Comparison of ENCODE assay signal across 11 cellular contexts in the genomic region with DNA sequence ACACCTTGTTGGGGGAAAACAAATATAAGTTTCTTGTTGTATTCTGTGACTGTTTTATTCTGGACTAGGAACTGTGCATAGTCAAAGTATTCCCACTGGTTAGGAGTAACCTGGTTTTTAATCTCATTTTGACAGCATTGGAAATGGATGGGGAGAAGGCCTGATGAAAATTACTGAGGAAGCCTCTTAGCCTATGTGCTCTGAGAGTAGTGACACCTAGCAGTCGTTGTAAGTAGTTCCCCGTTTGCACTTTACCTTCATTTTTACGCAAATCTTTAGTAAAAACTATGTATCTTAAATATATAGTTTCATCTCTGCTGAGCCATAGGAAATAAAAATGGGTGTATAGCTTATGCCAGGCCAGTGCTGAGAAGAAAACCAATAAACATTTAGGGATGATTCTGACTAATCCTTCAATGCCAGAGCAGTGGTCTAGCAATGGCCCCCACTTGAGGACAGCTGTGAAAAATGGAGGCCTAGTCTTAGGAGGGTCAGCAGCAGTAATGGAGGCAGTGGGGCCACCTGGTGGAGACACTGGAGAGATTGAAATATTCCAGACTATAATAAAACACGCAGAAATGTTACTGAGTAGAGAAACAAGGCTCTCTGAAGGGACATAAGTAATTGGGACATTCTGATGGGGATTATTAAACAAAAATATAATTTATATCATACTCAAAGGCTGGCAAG.
DNase-seq lines count a peak whose midpoint lies in the region; ATAC-seq and TF ChIP-seq lines count a peak whose summit lies in the region.
"Had no signal": no experiment of that assay in that cellular context is flagged by ENCODE, and none has a peak within 500 bp of the region (broad histone marks: within the 10 kb centered on the region; RNA-seq: fewer than 3 reads in every experiment).

No MANE protein-coding gene starts in this region.

- CTCF ChIA-PET in activated CD8-positive, alpha-beta T cell treated with anti-CD3 and anti-CD28 coated beads for 36 hours (lab: Charles Lee) = no interaction called here
- CTCF ChIA-PET in activated CD8-positive, alpha-beta T cell treated with anti-CD3 and anti-CD28 coated beads, Interleukin-2, amount 10 ng/mL, durations not matched to agents 7 days and 5 days (lab: Charles Lee) = no interaction called here

- no peak overlapping the region for H3K27ac Mint-ChIP-seq in activated CD8-positive, alpha-beta T cell treated with anti-CD3 and anti-CD28 coated beads for 36 hours
- H3K27ac Mint-ChIP-seq in activated CD8-positive, alpha-beta T cell treated with anti-CD3 and anti-CD28 coated beads, Interleukin-2, amount 10 ng/mL, durations not matched to agents 7 days and 5 days = no peak overlapping the region

- no peaks in the 10 kb centered on the region for H3F3A ChIP-seq in OCI-LY1 (ENCODE audit: insufficient read depth, low read length)

- no peaks in the 10 kb centered on the region for H4K20me1 ChIP-seq in OCI-LY1 (ENCODE audit: insufficient read depth, low read length)

- H3K4me2 ChIP-seq in OCI-LY1 (ENCODE audit: low read length) = no peak overlapping the region

- intact Hi-C loops in activated CD8-positive, alpha-beta T cell treated with anti-CD3 and anti-CD28 coated beads for 36 hours (cut with micrococcal nuclease) = no loop called here
- intact Hi-C loops in tibial artery (cut with DNase I; ENCODE audit: low total_unique reads) = no loop called here

- ATAC-seq in activated CD8-positive, alpha-beta T cell treated with anti-CD3 and anti-CD28 coated beads for 36 hours = no peak
- no peak for ATAC-seq in activated CD8-positive, alpha-beta T cell treated with anti-CD3 and anti-CD28 coated beads, Interleukin-2, amount 10 ng/mL, durations not matched to agents 7 days and 5 days
- no peak for ATAC-seq in activated T-cell treated with anti-CD3 and anti-CD28 coated beads, Interleukin-2, amount 50 U/mL, for 4 hours

- no peak overlapping the region for H2AFZ ChIP-seq in OCI-LY1 (ENCODE audit: low read length)

- H3K4me1 ChIP-seq in OCI-LY1 (ENCODE audit: insufficient read depth, low read length, severe bottlenecking) = no peaks in the 10 kb centered on the region
- H3K4me1 ChIP-seq in tibial artery = no peaks in the 10 kb centered on the region

- H3K9me3 Mint-ChIP-seq in activated CD8-positive, alpha-beta T cell treated with anti-CD3 and anti-CD28 coated beads for 36 hours = peaks cover 7% of the 10 kb centered on the region
- peaks cover 5% of the 10 kb centered on the region for H3K9me3 Mint-ChIP-seq in activated CD8-positive, alpha-beta T cell treated with anti-CD3 and anti-CD28 coated beads, Interleukin-2, amount 10 ng/mL, durations not matched to agents 7 days and 5 days (ENCODE audit: insufficient read depth)
- peaks cover 16% of the 10 kb centered on the region for H3K9me3 Mint-ChIP-seq in activated T-cell treated with anti-CD3 and anti-CD28 coated beads, Interleukin-2, amount 50 U/mL, for 4 hours

- TF ChIP-seq CTCF in activated CD8-positive, alpha-beta T cell treated with anti-CD3 and anti-CD28 coated beads for 36 hours (IDR thresholded peaks at IDR 0.05) = no peak
- peak; percentile 55 for TF ChIP-seq CTCF in OCI-LY1 (IDR thresholded peaks at IDR 0.05; ENCODE audit: low read length)
- TF ChIP-seq CTCF in tibial artery (IDR thresholded peaks at IDR 0.05) = peak; percentile 12 to 13

- H3K27ac ChIP-seq in OCI-LY1 (ENCODE audit: low read depth, low read length, poor library complexity, severe bottlenecking) = no peak overlapping the region
- H3K27ac ChIP-seq in tibial artery = no peak overlapping the region
- H3K27ac ChIP-seq: epithelial cell of prostate had no signal

- H3K79me2 ChIP-seq in OCI-LY1 (ENCODE audit: insufficient read depth, low read length) = no peaks in the 10 kb centered on the region

- peak; percentile 1 for DNase-seq in activated CD8-positive, alpha-beta T cell treated with anti-CD3 and anti-CD28 coated beads for 36 hours
- no peak for DNase-seq in activated CD8-positive, alpha-beta T cell treated with anti-CD3 and anti-CD28 coated beads, Interleukin-2, amount 10 ng/mL, durations not matched to agents 7 days and 5 days
- DNase-seq in fibroblast of peridontal ligament (ENCODE audit: extremely low read depth) (peak; percentile 28), tibial artery (no peak), activated gamma-delta T cell (lab: John Stamatoyannopoulos, UW) (no peak), DMS114 treated with DMSO at 0.1 percent for 48 hours (lab: John Stamatoyannopoulos, UW; ENCODE audit: unreplicated experiment) (no peak)
- no peak for DNase-seq in activated T-cell treated with anti-CD3 and anti-CD28 coated beads, Interleukin-2, amount 50 U/mL, for 4 hours
- DNase-seq: DMS79 treated with DMSO at 0.1 percent for 48 hours, T-helper 9 cell had no signal

- H3K4me1 Mint-ChIP-seq in activated CD8-positive, alpha-beta T cell treated with anti-CD3 and anti-CD28 coated beads for 36 hours (ENCODE audit: low read depth) = no peaks in the 10 kb centered on the region
- H3K4me1 Mint-ChIP-seq in activated CD8-positive, alpha-beta T cell treated with anti-CD3 and anti-CD28 coated beads, Interleukin-2, amount 10 ng/mL, durations not matched to agents 7 days and 5 days (ENCODE audit: low read depth) = no peaks in the 10 kb centered on the region
- no peaks in the 10 kb centered on the region for H3K4me1 Mint-ChIP-seq in activated T-cell treated with anti-CD3 and anti-CD28 coated beads, Interleukin-2, amount 50 U/mL, for 4 hours (ENCODE audit: low read depth)

- no peak overlapping the region for H3K4me3 Mint-ChIP-seq in activated CD8-positive, alpha-beta T cell treated with anti-CD3 and anti-CD28 coated beads for 36 hours
- no peak overlapping the region for H3K4me3 Mint-ChIP-seq in activated CD8-positive, alpha-beta T cell treated with anti-CD3 and anti-CD28 coated beads, Interleukin-2, amount 10 ng/mL, durations not matched to agents 7 days and 5 days
- no peak overlapping the region for H3K4me3 Mint-ChIP-seq in activated T-cell treated with anti-CD3 and anti-CD28 coated beads, Interleukin-2, amount 50 U/mL, for 4 hours

- no peak overlapping the region for H3K4me3 ChIP-seq in OCI-LY1 (ENCODE audit: low read depth, low read length, poor library complexity, severe bottlenecking)
- H3K4me3 ChIP-seq in tibial artery = no peak overlapping the region

- no peaks in the 10 kb centered on the region for H3K36me3 Mint-ChIP-seq in activated CD8-positive, alpha-beta T cell treated with anti-CD3 and anti-CD28 coated beads for 36 hours (ENCODE audit: low read depth)
- no peaks in the 10 kb centered on the region for H3K36me3 Mint-ChIP-seq in activated CD8-positive, alpha-beta T cell treated with anti-CD3 and anti-CD28 coated beads, Interleukin-2, amount 10 ng/mL, durations not matched to agents 7 days and 5 days (ENCODE audit: low read depth)
- H3K36me3 Mint-ChIP-seq in activated T-cell treated with anti-CD3 and anti-CD28 coated beads, Interleukin-2, amount 50 U/mL, for 4 hours (ENCODE audit: insufficient read depth) = no peaks in the 10 kb centered on the region

- POLR2A ChIA-PET in activated CD8-positive, alpha-beta T cell treated with anti-CD3 and anti-CD28 coated beads for 36 hours (lab: Charles Lee) = no interaction called here
- POLR2A ChIA-PET in activated CD8-positive, alpha-beta T cell treated with anti-CD3 and anti-CD28 coated beads, Interleukin-2, amount 10 ng/mL, durations not matched to agents 7 days and 5 days (lab: Charles Lee) = no interaction called here

- H3K27me3 Mint-ChIP-seq in activated CD8-positive, alpha-beta T cell treated with anti-CD3 and anti-CD28 coated beads for 36 hours = no peaks in the 10 kb centered on the region
- no peaks in the 10 kb centered on the region for H3K27me3 Mint-ChIP-seq in activated CD8-positive, alpha-beta T cell treated with anti-CD3 and anti-CD28 coated beads, Interleukin-2, amount 10 ng/mL, durations not matched to agents 7 days and 5 days (ENCODE audit: low read depth)
- no peaks in the 10 kb centered on the region for H3K27me3 Mint-ChIP-seq in activated T-cell treated with anti-CD3 and anti-CD28 coated beads, Interleukin-2, amount 50 U/mL, for 4 hours (ENCODE audit: low read depth)

- no peaks in the 10 kb centered on the region for H3K9me2 ChIP-seq in OCI-LY1 (ENCODE audit: low read depth, low read length)

- no peaks in the 10 kb centered on the region for H3K36me3 ChIP-seq in OCI-LY1 (ENCODE audit: insufficient read depth, low read length)
- H3K36me3 ChIP-seq in tibial artery = no peaks in the 10 kb centered on the region

- H3K9me3 ChIP-seq in OCI-LY1 (ENCODE audit: low read length) = no peaks in the 10 kb centered on the region
- no peaks in the 10 kb centered on the region for H3K9me3 ChIP-seq in tibial artery

- H3K9ac ChIP-seq in OCI-LY1 (ENCODE audit: low read length) = no peak overlapping the region

- H3K27me3 ChIP-seq in OCI-LY1 (ENCODE audit: insufficient read depth, low read length) (no peaks in the 10 kb centered on the region), tibial artery (no peaks in the 10 kb centered on the region)

Comparison
In these comparisons a context has a peak if more than half of its experiments do, and no peak if none do; other contexts are left out.
1. DNase-seq: peak in activated CD8-positive, alpha-beta T cell treated with anti-CD3 and anti-CD28 coated beads for 36 hours (single experiment) and fibroblast of peridontal ligament (single experiment); none in activated CD8-positive, alpha-beta T cell treated with anti-CD3 and anti-CD28 coated beads, Interleukin-2, amount 10 ng/mL, durations not matched to agents 7 days and 5 days (single experiment), tibial artery (0 of 2), activated T-cell treated with anti-CD3 and anti-CD28 coated beads, Interleukin-2, amount 50 U/mL, for 4 hours (single experiment), activated gamma-delta T cell (single experiment) and DMS114 treated with DMSO at 0.1 percent for 48 hours (single experiment).